Comparison of ENCODE assay signal across 10 cellular contexts in genomic region chr19:18611327-18612050, GRCh38. TPM values are rescaled to one million over a fixed set of nuclear protein-coding genes. Genes with fewer than 3 reads are reported as not detected.
DNase-seq lines count a peak whose midpoint lies in the region; ATAC-seq and TF ChIP-seq lines count a peak whose summit lies in the region.
"Had no signal": no experiment of that assay in that cellular context is flagged by ENCODE, and none has a peak within 500 bp of the region (broad histone marks: within the 10 kb centered on the region; RNA-seq: fewer than 3 reads in every experiment).

No MANE protein-coding gene starts in this region.

- intact Hi-C loops in natural killer cell (cut with micrococcal nuclease) = no loop called here

- ATAC-seq in natural killer cell = no peak
- no peak for ATAC-seq in natural killer cell treated with Interleukin-12 subunit alpha and Interleukin-12 subunit beta and Interleukin-15 and Interleukin-18, amount 100 ng/mL, for 72 hours
- ATAC-seq in RWPE2 (ENCODE audit: low read depth) = no peak

- no peaks in the 10 kb centered on the region for H3K9me3 Mint-ChIP-seq in natural killer cell
- no peaks in the 10 kb centered on the region for H3K9me3 Mint-ChIP-seq in natural killer cell treated with Interleukin-12 subunit alpha and Interleukin-12 subunit beta and Interleukin-15 and Interleukin-18, amount 100 ng/mL, for 72 hours

- H3K9me3 ChIP-seq in RWPE2 (ENCODE audit: severe bottlenecking) (no peaks in the 10 kb centered on the region), thymus (ENCODE audit: control insufficient read depth) (no peaks in the 10 kb centered on the region)

- H3K4me3 ChIP-seq in RWPE2 (ENCODE audit: severe bottlenecking) (no peak overlapping the region), thymus (ENCODE audit: low read length) (peak overlapping the region; percentile 12)

- H3K27me3 Mint-ChIP-seq in natural killer cell (ENCODE audit: low read depth in 2 of 2) = peaks cover 41 to 63% of the 10 kb centered on the region in 2 donors
- H3K27me3 Mint-ChIP-seq in natural killer cell treated with Interleukin-12 subunit alpha and Interleukin-12 subunit beta and Interleukin-15 and Interleukin-18, amount 100 ng/mL, for 72 hours = peaks cover 44 to 60% of the 10 kb centered on the region in 2 donors

- no peak overlapping the region for H3K27ac Mint-ChIP-seq in natural killer cell
- H3K27ac Mint-ChIP-seq in natural killer cell treated with Interleukin-12 subunit alpha and Interleukin-12 subunit beta and Interleukin-15 and Interleukin-18, amount 100 ng/mL, for 72 hours = no peak overlapping the region

- H3K4me1 ChIP-seq in RWPE2 (ENCODE audit: insufficient read depth, poor library complexity, severe bottlenecking) (peaks cover 8% of the 10 kb centered on the region), thymus (ENCODE audit: control insufficient read depth, insufficient read depth, low read length) (peaks cover 2% of the 10 kb centered on the region)

- H3K36me3 ChIP-seq in RWPE2 (ENCODE audit: low read depth) = no peaks in the 10 kb centered on the region
- H3K36me3 ChIP-seq in thymus (ENCODE audit: control insufficient read depth, insufficient read depth) = no peaks in the 10 kb centered on the region

- H3K27ac ChIP-seq in RWPE2 (ENCODE audit: poor library complexity, severe bottlenecking) (no peak overlapping the region), thymus (ENCODE audit: low read depth) (no peak overlapping the region)

- H3K4me1 Mint-ChIP-seq in natural killer cell = peaks cover 4 to 28% of the 10 kb centered on the region in 2 donors
- H3K4me1 Mint-ChIP-seq in natural killer cell treated with Interleukin-12 subunit alpha and Interleukin-12 subunit beta and Interleukin-15 and Interleukin-18, amount 100 ng/mL, for 72 hours (ENCODE audit: low read depth in 2 of 2) = peaks cover 4 to 17% of the 10 kb centered on the region in 2 donors

- H3K36me3 Mint-ChIP-seq in natural killer cell = no peaks in the 10 kb centered on the region
- no peaks in the 10 kb centered on the region for H3K36me3 Mint-ChIP-seq in natural killer cell treated with Interleukin-12 subunit alpha and Interleukin-12 subunit beta and Interleukin-15 and Interleukin-18, amount 100 ng/mL, for 72 hours

- WGBS in thymus = 2% methylated on average over 62 of the region's 62 CpGs

- H3K4me3 Mint-ChIP-seq in natural killer cell = peak overlapping the region; percentile 13
- H3K4me3 Mint-ChIP-seq in natural killer cell treated with Interleukin-12 subunit alpha and Interleukin-12 subunit beta and Interleukin-15 and Interleukin-18, amount 100 ng/mL, for 72 hours = no peak overlapping the region

- TF ChIP-seq CTCF in natural killer cell (IDR thresholded peaks at IDR 0.05) (no peak), RWPE2 (IDR thresholded peaks at IDR 0.05; ENCODE audit: poor library complexity, severe bottlenecking) (no peak)

- DNase-seq in natural killer cell (no peak), RWPE2 (ENCODE audit: low spot score) (peak; percentile 50), iPS-NIHi11 (ENCODE audit: low spot score) (peak; percentile 81), NCI-H2107 treated with DMSO at 0.1 percent for 48 hours (lab: John Stamatoyannopoulos, UW; ENCODE audit: unreplicated experiment) (no peak), DMS153 treated with DMSO at 0.1 percent for 48 hours (lab: John Stamatoyannopoulos, UW; ENCODE audit: unreplicated experiment) (no peak), NCI-H1048 (lab: John Stamatoyannopoulos, UW) (no peak)
- no peak for DNase-seq in natural killer cell treated with Interleukin-12 subunit alpha and Interleukin-12 subunit beta and Interleukin-15 and Interleukin-18, amount 100 ng/mL, for 72 hours (ENCODE audit: low spot score)
- DNase-seq: foreskin fibroblast, NCI-H2081 had no signal

- H3K27me3 ChIP-seq in RWPE2 (ENCODE audit: insufficient read depth, poor library complexity, severe bottlenecking) (peaks cover 78% of the 10 kb centered on the region), thymus (ENCODE audit: control insufficient read depth, insufficient read depth) (peaks cover 81% of the 10 kb centered on the region)

RNA-seq across cellular contexts. Expression of gene TMEM59L, which starts 1.2 kb away (rescaled TPM):
- total RNA-seq in natural killer cell = not detected
- total RNA-seq in natural killer cell treated with Interleukin-12 subunit alpha and Interleukin-12 subunit beta and Interleukin-15 and Interleukin-18, amount 100 ng/mL, for 72 hours = not detected
- polyA plus RNA-seq in thymus = 0.96 TPM

RNA-seq across cellular contexts. Expression of gene CRLF1, which starts 4.9 kb away (rescaled TPM):
- total RNA-seq in natural killer cell = not detected
- not detected for total RNA-seq in natural killer cell treated with Interleukin-12 subunit alpha and Interleukin-12 subunit beta and Interleukin-15 and Interleukin-18, amount 100 ng/mL, for 72 hours
- 17.9 TPM for polyA plus RNA-seq in thymus

RNA-seq across cellular contexts. Expression of gene REX1BD, which starts 22.9 kb away (rescaled TPM):
- 10 to 100 TPM; 80.6 to 86.9 (median 85.3) TPM for total RNA-seq in natural killer cell
- 100 to 1,000 TPM in 1 of 2 donors, 10 to 100 TPM in 1; 81.5 to 104 TPM for total RNA-seq in natural killer cell treated with Interleukin-12 subunit alpha and Interleukin-12 subunit beta and Interleukin-15 and Interleukin-18, amount 100 ng/mL, for 72 hours
- 104 TPM for polyA plus RNA-seq in thymus

RNA-seq across cellular contexts. Expression of gene KLHL26, which starts 25.3 kb away (rescaled TPM):
- 10 to 100 TPM in 1 of 3 donors, 1 to 10 TPM in 2; 8.0 to 11.5 (median 9.6) TPM for total RNA-seq in natural killer cell
- 10 to 100 TPM; 11.6 to 18.3 TPM for total RNA-seq in natural killer cell treated with Interleukin-12 subunit alpha and Interleukin-12 subunit beta and Interleukin-15 and Interleukin-18, amount 100 ng/mL, for 72 hours
- polyA plus RNA-seq in thymus = 4.0 TPM

RNA-seq across cellular contexts. Expression of gene UBA52, which starts 39.8 kb away (rescaled TPM):
- 1,000 to 10,000 TPM; 1,016 to 1,271 (median 1,271) TPM for total RNA-seq in natural killer cell
- 1,000 to 10,000 TPM; 1,148 to 1,390 TPM for total RNA-seq in natural killer cell treated with Interleukin-12 subunit alpha and Interleukin-12 subunit beta and Interleukin-15 and Interleukin-18, amount 100 ng/mL, for 72 hours
- 1,270 TPM for polyA plus RNA-seq in thymus

Comparison
In these comparisons a context has a peak if more than half of its experiments do, and no peak if none do; other contexts are left out.
1. DNase-seq: peak in RWPE2 (single experiment) and iPS-NIHi11 (single experiment); none in natural killer cell (single experiment), natural killer cell treated with Interleukin-12 subunit alpha and Interleukin-12 subunit beta and Interleukin-15 and Interleukin-18, amount 100 ng/mL, for 72 hours (single experiment), NCI-H2107 treated with DMSO at 0.1 percent for 48 hours (single experiment), DMS153 treated with DMSO at 0.1 percent for 48 hours (single experiment) and NCI-H1048 (single experiment).